Comparison of ENCODE assay signal across 1 cellular context in the genomic region with DNA sequence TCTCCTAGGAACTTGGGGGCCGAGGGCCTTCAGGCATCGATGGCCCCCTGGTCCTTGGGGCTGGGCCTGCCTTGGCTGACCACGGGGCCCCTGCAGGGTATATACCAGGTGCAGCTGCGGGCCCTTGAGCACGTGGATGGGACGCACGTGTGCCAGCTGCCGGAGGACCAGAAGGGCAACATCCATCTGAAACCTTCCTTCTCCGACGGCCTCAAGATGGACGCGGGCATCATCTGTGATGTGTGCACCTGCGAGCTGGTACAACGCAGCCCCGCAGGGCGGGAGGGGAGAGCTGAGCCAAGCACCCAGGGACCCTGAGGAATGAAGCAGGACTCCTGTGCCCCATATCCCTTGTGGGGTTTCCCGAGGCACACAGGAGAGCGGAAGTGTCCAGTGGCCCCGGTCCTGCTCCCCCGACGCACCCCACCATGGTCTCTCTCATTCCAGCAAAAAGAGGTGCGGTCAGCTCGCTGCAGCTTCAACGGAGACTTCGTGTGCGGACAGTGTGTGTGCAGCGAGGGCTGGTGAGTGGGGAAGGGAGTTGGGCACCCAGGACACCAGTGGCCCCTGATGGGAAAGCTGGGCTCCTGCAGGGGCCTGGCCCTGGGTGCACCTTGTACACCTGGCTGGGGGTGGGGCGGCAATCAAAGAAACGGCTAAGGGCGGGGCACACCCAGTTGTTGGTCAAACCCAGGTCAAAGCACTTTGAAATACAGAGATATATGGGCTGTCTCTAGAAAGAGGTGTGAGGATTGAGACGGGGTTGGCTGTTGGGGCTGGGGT.
TF ChIP-seq lines count a peak whose summit lies in the region.

No MANE protein-coding gene starts in this region.

TF ChIP-seq in K562, 482 proteins besides CTCF, POLR2A, EP300 and RAD21:
- no peak for TF ChIP-seq NFE2L1 (tag; IDR thresholded peaks at IDR 0.05; ENCODE audit: borderline replicate concordance, low read depth)
- TF ChIP-seq, protein P1, sequence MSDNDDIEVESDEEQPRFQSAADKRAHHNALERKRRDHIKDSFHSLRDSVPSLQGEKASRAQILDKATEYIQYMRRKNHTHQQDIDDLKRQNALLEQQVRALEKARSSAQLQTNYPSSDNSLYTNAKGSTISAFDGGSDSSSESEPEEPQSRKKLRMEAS (CRISPR knock-in tag; IDR thresholded peaks at IDR 0.05), result 0 out of 2 replicates have a peak, but pooled peaks have one; percentile 27
- TF ChIP-seq CXXC5 (CRISPR knock-in tag; IDR thresholded peaks at IDR 0.05), result no peak
- TF ChIP-seq POLR2G (IDR thresholded peaks at IDR 0.05; ENCODE audit: low read depth, low read length), result no peak
- TF ChIP-seq HEY1 (CRISPR knock-in tag; IDR thresholded peaks at IDR 0.05; ENCODE audit: borderline replicate concordance), result no peak
- TF ChIP-seq ZKSCAN1 (IDR thresholded peaks at IDR 0.05; ENCODE audit: low read depth, low read length), result no peak
TF ChIP-seq in K562: peak in this region for 1.
